In the genomic region with DNA sequence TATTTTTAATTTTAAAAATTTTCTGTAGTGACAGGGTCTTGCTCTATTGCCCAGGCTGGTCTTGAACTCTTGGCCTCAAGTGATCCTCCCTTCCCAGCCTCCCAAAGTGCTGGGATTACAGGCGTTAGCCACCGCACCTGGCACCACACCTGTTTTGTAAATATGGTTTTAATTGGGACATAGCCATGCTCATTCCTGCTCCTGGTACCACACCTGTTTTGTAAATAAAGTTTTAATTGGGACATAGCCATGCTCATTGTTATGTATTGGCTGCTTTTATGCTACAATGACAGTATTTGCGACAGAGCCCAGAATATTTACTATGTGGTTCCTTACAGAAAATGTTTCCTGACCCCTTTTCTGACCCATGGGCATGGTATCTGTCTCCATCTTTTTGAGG, we compare ENCODE assay signal across 16 cellular contexts. TPM values are rescaled to one million over a fixed set of nuclear protein-coding genes. Genes with fewer than 3 reads are reported as not detected.
DNase-seq lines count a peak whose midpoint lies in the region; ATAC-seq and TF ChIP-seq lines count a peak whose summit lies in the region.
"Had no signal": no experiment of that assay in that cellular context is flagged by ENCODE, and none has a peak within 500 bp of the region (broad histone marks: within the 10 kb centered on the region; RNA-seq: fewer than 3 reads in every experiment).

No MANE protein-coding gene starts in this region.

- H3K27me3 Mint-ChIP-seq in WTC11 (ENCODE audit: low read depth) (no peaks in the 10 kb centered on the region), MCF 10A (ENCODE audit: insufficient read depth, unreplicated experiment) (no peaks in the 10 kb centered on the region)
- H3K27me3 Mint-ChIP-seq: IgD-negative memory B cell had no signal

- BruUV-seq in MCF 10A (replicated peaks; lab: Mats Ljungman, UMichigan), result no TSS peak

- H3K9me3 Mint-ChIP-seq in WTC11 (peaks cover 3% of the 10 kb centered on the region; the same call in 1 of the 2 replicates), MCF 10A (ENCODE audit: unreplicated experiment) (no peaks in the 10 kb centered on the region)
- peaks cover 0 to 6% of the 10 kb centered on the region in 2 donors for H3K9me3 Mint-ChIP-seq in activated naive CD4-positive, alpha-beta T cell treated with anti-CD3 and anti-CD28 coated beads, Interleukin-2, amount 50 U/mL, for 72 hours
- H3K9me3 Mint-ChIP-seq: CD8-positive, alpha-beta T cell; GM23338 had no signal

- DNase-seq in COLO668 (lab: John Stamatoyannopoulos, UW; ENCODE audit: unreplicated experiment), result peak; percentile 2
- no peak for DNase-seq in WTC11 (ENCODE audit: low spot score)
- DNase-seq in left colon, result peak in 1 of 2 donors; percentile 38
- no peak for DNase-seq in activated naive CD4-positive, alpha-beta T cell treated with anti-CD3 and anti-CD28 coated beads, Interleukin-2, amount 50 U/mL, for 72 hours (ENCODE audit: low spot score in 2 of 2)
- DNase-seq in DMS 273 treated with DMSO at 0.1 percent for 48 hours (lab: John Stamatoyannopoulos, UW), result no peak
- no peak for DNase-seq in MCF 10A (ENCODE audit: unreplicated experiment)
- DNase-seq: BE2C; Caco-2; CD8-positive, alpha-beta T cell; DMS53; GF-D8; H7 had no signal

- POLR2A ChIA-PET in WTC11 (lab: Charles Lee), result no interaction called here
- POLR2A ChIA-PET in MCF 10A (lab: Yijun Ruan, JAX), result no interaction called here

- H3K4me3 Mint-ChIP-seq in WTC11 (no peak overlapping the region), MCF 10A (ENCODE audit: unreplicated experiment) (no peak overlapping the region)
- H3K4me3 Mint-ChIP-seq: CD8-positive, alpha-beta T cell; GM23338 had no signal

- H3K36me3 Mint-ChIP-seq in WTC11, result peaks cover 25% of the 10 kb centered on the region
- peaks cover 17 to 44% of the 10 kb centered on the region in 2 donors for H3K36me3 Mint-ChIP-seq in activated naive CD4-positive, alpha-beta T cell treated with anti-CD3 and anti-CD28 coated beads, Interleukin-2, amount 50 U/mL, for 72 hours
- peaks cover 34% of the 10 kb centered on the region for H3K36me3 Mint-ChIP-seq in MCF 10A (ENCODE audit: insufficient read depth, unreplicated experiment)

- H3K27ac Mint-ChIP-seq in WTC11 (no peak overlapping the region), MCF 10A (ENCODE audit: low read depth, unreplicated experiment) (no peak overlapping the region)
- no peak overlapping the region for H3K27ac Mint-ChIP-seq in activated naive CD4-positive, alpha-beta T cell treated with anti-CD3 and anti-CD28 coated beads, Interleukin-2, amount 50 U/mL, for 72 hours
- H3K27ac Mint-ChIP-seq: CD8-positive, alpha-beta T cell; GM23338 had no signal

- ATAC-seq in WTC11 (no peak), left colon (peak; percentile 81), GM18858 (IDR thresholded peaks at IDR 0.05; ENCODE audit: unreplicated experiment) (no peak)
- no peak for ATAC-seq in activated naive CD4-positive, alpha-beta T cell treated with anti-CD3 and anti-CD28 coated beads, Interleukin-2, amount 50 U/mL, for 72 hours
- ATAC-seq: A549; CD8-positive, alpha-beta T cell; GM23338 had no signal

- intact Hi-C loops in left colon (cut with DNase I, micrococcal nuclease), result no loop called here
- intact Hi-C loops in MCF 10A (cut with micrococcal nuclease), result no loop called here

- CTCF ChIA-PET in WTC11 (lab: Charles Lee), result no interaction called here
- CTCF ChIA-PET in MCF 10A (lab: Yijun Ruan, JAX), result no interaction called here

- no peak for TF ChIP-seq CTCF in WTC11 (IDR thresholded peaks at IDR 0.05)
- TF ChIP-seq CTCF in MCF 10A (IDR thresholded peaks at IDR 0.05; ENCODE audit: unreplicated experiment), result no peak

- peaks cover 16% of the 10 kb centered on the region for H3K4me1 Mint-ChIP-seq in WTC11
- no peaks in the 10 kb centered on the region for H3K4me1 Mint-ChIP-seq in MCF 10A (ENCODE audit: insufficient read depth, unreplicated experiment)

TF ChIP-seq in WTC11, 78 proteins besides CTCF, POLR2A, EP300 and RAD21:
- TF ChIP-seq, protein P1, sequence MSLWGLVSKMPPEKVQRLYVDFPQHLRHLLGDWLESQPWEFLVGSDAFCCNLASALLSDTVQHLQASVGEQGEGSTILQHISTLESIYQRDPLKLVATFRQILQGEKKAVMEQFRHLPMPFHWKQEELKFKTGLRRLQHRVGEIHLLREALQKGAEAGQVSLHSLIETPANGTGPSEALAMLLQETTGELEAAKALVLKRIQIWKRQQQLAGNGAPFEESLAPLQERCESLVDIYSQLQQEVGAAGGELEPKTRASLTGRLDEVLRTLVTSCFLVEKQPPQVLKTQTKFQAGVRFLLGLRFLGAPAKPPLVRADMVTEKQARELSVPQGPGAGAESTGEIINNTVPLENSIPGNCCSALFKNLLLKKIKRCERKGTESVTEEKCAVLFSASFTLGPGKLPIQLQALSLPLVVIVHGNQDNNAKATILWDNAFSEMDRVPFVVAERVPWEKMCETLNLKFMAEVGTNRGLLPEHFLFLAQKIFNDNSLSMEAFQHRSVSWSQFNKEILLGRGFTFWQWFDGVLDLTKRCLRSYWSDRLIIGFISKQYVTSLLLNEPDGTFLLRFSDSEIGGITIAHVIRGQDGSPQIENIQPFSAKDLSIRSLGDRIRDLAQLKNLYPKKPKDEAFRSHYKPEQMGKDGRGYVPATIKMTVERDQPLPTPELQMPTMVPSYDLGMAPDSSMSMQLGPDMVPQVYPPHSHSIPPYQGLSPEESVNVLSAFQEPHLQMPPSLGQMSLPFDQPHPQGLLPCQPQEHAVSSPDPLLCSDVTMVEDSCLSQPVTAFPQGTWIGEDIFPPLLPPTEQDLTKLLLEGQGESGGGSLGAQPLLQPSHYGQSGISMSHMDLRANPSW (CRISPR knock-in tag; conservative IDR thresholded peaks at IDR 0.05; ENCODE audit: low read depth), result no peak
- no peak for TF ChIP-seq ZNF263 (CRISPR knock-in tag; IDR thresholded peaks at IDR 0.05; ENCODE audit: low read depth)
- no peak for TF ChIP-seq JAZF1 (CRISPR knock-in tag; IDR thresholded peaks at IDR 0.05)
- TF ChIP-seq ZNF671 (CRISPR knock-in tag; IDR thresholded peaks at IDR 0.05), result no peak
- TF ChIP-seq FOXP4 (CRISPR knock-in tag; IDR thresholded peaks at IDR 0.05), result no peak
- TF ChIP-seq NFE2L1 (CRISPR knock-in tag; IDR thresholded peaks at IDR 0.05), result no peak
- 0 out of 2 replicates have a peak, but pooled peaks have one; percentile 23 for TF ChIP-seq ZNF121 (CRISPR knock-in tag; IDR thresholded peaks at IDR 0.05)
TF ChIP-seq in WTC11: peak in this region for 1.

RNA-seq across cellular contexts. Expression of gene KDM1B, which starts 22.3 kb away (rescaled TPM):
- total RNA-seq in WTC11 (2021), result 6.7 to 8.7 TPM (median 8.0 TPM) in 3 replicates
- total RNA-seq in left colon, result 10 to 100 TPM; 33.7 to 38.3 TPM
- 1 to 10 TPM; 7.7 to 10.0 TPM for total RNA-seq in activated naive CD4-positive, alpha-beta T cell treated with anti-CD3 and anti-CD28 coated beads, Interleukin-2, amount 50 U/mL, for 72 hours
- 21.2 and 22.3 TPM in 2 replicates for total RNA-seq in MCF 10A (2022)

RNA-seq across cellular contexts. Expression of gene TPMT, which starts 22.7 kb away (rescaled TPM):
- total RNA-seq in WTC11 (2021) (12.7 to 14.4 TPM (median 13.5 TPM) in 3 replicates), left colon (10 to 100 TPM; 53.4 to 60.0 TPM), MCF 10A (2022) (8.7 and 11.1 TPM in 2 replicates)
- total RNA-seq in activated naive CD4-positive, alpha-beta T cell treated with anti-CD3 and anti-CD28 coated beads, Interleukin-2, amount 50 U/mL, for 72 hours, result 1 to 10 TPM; 3.9 to 9.4 TPM

RNA-seq across cellular contexts. Expression of gene NHLRC1, which starts 55.1 kb away (rescaled TPM):
- 1.0 to 1.4 TPM (median 1.2 TPM) in 3 replicates for total RNA-seq in WTC11 (2021)
- total RNA-seq in left colon, result 1 to 10 TPM; 2.3 TPM
- total RNA-seq in activated naive CD4-positive, alpha-beta T cell treated with anti-CD3 and anti-CD28 coated beads, Interleukin-2, amount 50 U/mL, for 72 hours, result not detected
- not detected in 2 replicates for total RNA-seq in MCF 10A (2022)
